ENCODE assay signal across 29 cellular contexts in the genomic region with DNA sequence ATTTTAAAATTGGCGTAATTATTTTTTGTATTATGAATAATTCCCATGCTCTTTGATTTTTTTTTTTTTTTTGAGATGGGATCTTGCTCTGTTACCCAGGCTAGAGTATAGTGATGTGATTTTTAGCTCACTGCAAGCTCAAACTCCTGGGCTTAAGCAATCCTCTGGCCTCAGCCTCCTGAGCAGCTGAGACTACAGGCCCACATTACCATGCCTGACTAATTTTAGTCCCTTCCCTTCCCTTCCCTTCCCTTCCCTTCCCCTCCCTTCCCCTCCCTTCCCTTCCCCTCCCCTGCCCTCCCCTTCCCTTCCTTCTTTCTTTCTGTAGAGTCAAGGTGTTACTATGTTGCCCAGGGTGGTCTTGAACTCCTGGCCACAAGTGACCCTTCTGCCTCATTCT.
"Had no signal": no experiment of that assay in that cellular context is flagged by ENCODE, and none has a peak within 500 bp of the region (broad histone marks: within the 10 kb centered on the region; RNA-seq: fewer than 3 reads in every experiment).

No MANE protein-coding gene starts in this region.

- H3K4me3 ChIP-seq: stomach, suprapubic skin, testis, thoracic aorta, thyroid gland, tibial artery, tibial nerve, transverse colon, upper lobe of left lung, upper lobe of right lung, uterus, vagina had no signal

- H3K27ac Mint-ChIP-seq: stimulated activated effector memory CD8-positive, alpha-beta T cell treated with anti-CD3 and anti-CD28 coated beads, Interleukin-12 subunit alpha, Interleukin-12 subunit beta, amount 100 ng/mL, for 72 hours; stimulated activated memory B cell treated with anti-CD40 and anti-IgM and Interleukin-4, amounts not matched to agents 10 μg/mL and 1 μg/mL and 100 μg/mL, for 72 hours; stimulated activated naive B cell treated with anti-CD40 and anti-IgM and Interleukin-4, amounts not matched to agents 10 μg/mL and 1 μg/mL and 100 μg/mL, for 72 hours; stimulated activated naive CD8-positive, alpha-beta T cell treated with anti-CD3 and anti-CD28 coated beads, Interleukin-15, amount 100 ng/mL, for 72 hours; stimulated activated naive CD8-positive, alpha-beta T cell treated with anti-CD3 and anti-CD28 coated beads, Interleukin-15, Interleukin-2, amounts not matched to agents 100 ng/mL and 50 ng/mL, for 24 hours; type B pancreatic cell had no signal

- H3K27ac ChIP-seq: stomach, suprapubic skin, testis, thoracic aorta, thyroid gland, tibial artery, tibial nerve, transverse colon, upper lobe of left lung, upper lobe of right lung, uterus, vagina had no signal

- DNase-seq: stimulated activated CD4-positive, alpha-beta T cell treated with anti-CD3 and anti-CD28 coated beads, Interleukin-2, amount 100 ng/mL, for 48 hours; stimulated activated CD4-positive, alpha-beta T cell treated with anti-CD3 and anti-CD28 coated beads, Interleukin-4, amount 100 ng/mL, for 1 hour; stimulated activated CD4-positive, alpha-beta T cell treated with anti-CD3 and anti-CD28 coated beads, Interleukin-4, amount 100 ng/mL, for 24 hours; stimulated activated CD4-positive, alpha-beta T cell treated with anti-CD3 and anti-CD28 coated beads, Interleukin-4, amount 100 ng/mL, for 4 hours; stimulated activated CD8-positive, alpha-beta memory T cell treated with anti-CD3 and anti-CD28 coated beads, Interleukin-4, amount 100 ng/mL, for 48 hours; stimulated activated naive B cell treated with anti-CD40 and anti-IgM and Interleukin-4, amounts not matched to agents 10 μg/mL and 1 μg/mL and 100 μg/mL, for 72 hours; stimulated activated naive CD4-positive, alpha-beta T cell; stimulated activated naive CD4-positive, alpha-beta T cell treated with Interleukin-2 at 50 U/mL for 16 hours; stimulated activated naive CD8-positive, alpha-beta T cell treated with anti-CD3 and anti-CD28 coated beads, Interleukin-15, amount 100 ng/mL, for 72 hours; stimulated activated naive CD8-positive, alpha-beta T cell treated with anti-CD3 and anti-CD28 coated beads, Interleukin-15, Interleukin-2, amounts not matched to agents 100 U/mL and 50 U/mL, for 24 hours; stomach; substantia nigra; testis; thyroid gland; tibial artery; transverse colon; trophoblast cell; upper lobe of left lung; upper lobe of right lung; uterus had no signal

- FAIRE-seq: urothelium cell line had no signal

- ATAC-seq: stimulated activated effector memory CD8-positive, alpha-beta T cell treated with anti-CD3 and anti-CD28 coated beads, Interleukin-12 subunit alpha, Interleukin-12 subunit beta, amount 100 ng/mL, for 72 hours; stimulated activated memory B cell treated with anti-CD40 and anti-IgM and Interleukin-4, amounts not matched to agents 10 μg/mL and 1 μg/mL and 100 μg/mL, for 72 hours; stimulated activated naive B cell treated with anti-CD40 and anti-IgM and Interleukin-4, amounts not matched to agents 10 μg/mL and 1 μg/mL and 100 μg/mL, for 72 hours; stimulated activated naive CD8-positive, alpha-beta T cell treated with anti-CD3 and anti-CD28 coated beads, Interleukin-15, amount 100 ng/mL, for 72 hours; stimulated activated naive CD8-positive, alpha-beta T cell treated with anti-CD3 and anti-CD28 coated beads, Interleukin-15, Interleukin-2, amounts not matched to agents 100 U/mL and 50 U/mL, for 24 hours; upper lobe of right lung had no signal

- H3K9me3 ChIP-seq: testis, thyroid gland had no signal

- H3K4me1 ChIP-seq: suprapubic skin, testis, thyroid gland, tibial nerve, transverse colon, upper lobe of left lung, upper lobe of right lung, uterus, vagina had no signal

- H3K27me3 ChIP-seq: testis, thyroid gland, upper lobe of left lung, vagina had no signal

- H3K36me3 ChIP-seq: stomach, suprapubic skin, thoracic aorta, thyroid gland, tibial artery, tibial nerve, transverse colon, upper lobe of left lung, upper lobe of right lung, uterus, vagina had no signal

- H3K36me3 Mint-ChIP-seq: stimulated activated effector memory CD8-positive, alpha-beta T cell treated with anti-CD3 and anti-CD28 coated beads, Interleukin-12 subunit alpha, Interleukin-12 subunit beta, amount 100 ng/mL, for 72 hours had no signal
